ENCODE assay signal across 21 cellular contexts in genomic region chr3:128235207-128235933, GRCh38.
DNase-seq lines count a peak whose midpoint lies in the region; ATAC-seq and TF ChIP-seq lines count a peak whose summit lies in the region.
"Had no signal": no experiment of that assay in that cellular context is flagged by ENCODE, and none has a peak within 500 bp of the region (broad histone marks: within the 10 kb centered on the region; RNA-seq: fewer than 3 reads in every experiment).

No MANE protein-coding gene starts in this region.

- intact Hi-C loops in heart left ventricle (cut with DNase I) (no loop called here), testis (cut with DNase I; ENCODE audit: low total_unique reads) (no loop called here), posterior vena cava (cut with DNase I) (no loop called here)

- TF ChIP-seq POLR2A in heart left ventricle (IDR thresholded peaks at IDR 0.05) (no peak), testis (IDR thresholded peaks at IDR 0.05) (no peak)

- no peaks in the 10 kb centered on the region for H3K9me3 ChIP-seq in heart left ventricle
- no peaks in the 10 kb centered on the region for H3K9me3 ChIP-seq in right atrium auricular region
- H3K9me3 ChIP-seq in stomach smooth muscle (ENCODE audit: control insufficient read depth in 2 of 2, low read length in 2 of 2) = no peaks in the 10 kb centered on the region
- H3K9me3 ChIP-seq in testis = no peaks in the 10 kb centered on the region
- H3K9me3 ChIP-seq: gastroesophageal sphincter, stomach, upper lobe of right lung had no signal

- no peaks in the 10 kb centered on the region for H3K27me3 ChIP-seq in heart left ventricle
- no peaks in the 10 kb centered on the region for H3K27me3 ChIP-seq in right atrium auricular region
- H3K27me3 ChIP-seq in stomach smooth muscle (ENCODE audit: control insufficient read depth in 1 of 2, insufficient read depth in 2 of 2, low read length in 2 of 2) = no peaks in the 10 kb centered on the region
- no peaks in the 10 kb centered on the region for H3K27me3 ChIP-seq in testis
- H3K27me3 ChIP-seq: dorsolateral prefrontal cortex, gastroesophageal sphincter, stomach, upper lobe of right lung had no signal

- H3K36me3 ChIP-seq in heart left ventricle = no peaks in the 10 kb centered on the region
- H3K36me3 ChIP-seq in right atrium auricular region = no peaks in the 10 kb centered on the region
- no peaks in the 10 kb centered on the region for H3K36me3 ChIP-seq in stomach smooth muscle (ENCODE audit: control insufficient read depth in 2 of 2, insufficient read depth in 2 of 2, low read length in 2 of 2)
- no peaks in the 10 kb centered on the region for H3K36me3 ChIP-seq in testis (ENCODE audit: low read depth, missing control alignments)
- H3K36me3 ChIP-seq: gastroesophageal sphincter, stomach, upper lobe of right lung had no signal

- H3K27ac ChIP-seq in heart left ventricle (peak overlapping the region in 1 of 12 donors; percentile 3), right atrium auricular region (no peak overlapping the region), stomach smooth muscle (ENCODE audit: low read length) (peak overlapping the region; percentile 66), testis (no peak overlapping the region)
- H3K27ac ChIP-seq: dorsolateral prefrontal cortex, gastroesophageal sphincter, upper lobe of right lung had no signal

- no peak overlapping the region for H3K9ac ChIP-seq in stomach smooth muscle (ENCODE audit: low read length in 2 of 2)

- DNase-seq in heart left ventricle (no peak), right atrium auricular region (ENCODE audit: low spot score) (no peak), SK-N-DZ (ENCODE audit: low spot score) (peak; percentile 53), foreskin fibroblast (peak; percentile 29 to 66), SKM-1 treated with dmso at 0.1 percent for 144 hours (lab: John Stamatoyannopoulos, UW; ENCODE audit: unreplicated experiment) (no peak), testis (no peak), posterior vena cava (ENCODE audit: low spot score) (no peak)
- DNase-seq: activated CD4-positive, alpha-beta T cell treated with anti-CD3 and anti-CD28 coated beads, Interleukin-2, amount 50 U/mL, for 1 hour; activated effector memory CD4-positive, alpha-beta T cell treated with Interleukin-2 at 50 U/mL for 16 hours; central memory CD4-positive, alpha-beta T cell; DMS79; dorsolateral prefrontal cortex; KBM-7; NCI-H1048; NCI-H510A; SHP77 treated with DMSO at 0.1 percent for 48 hours; stimulated activated CD4-positive, alpha-beta T cell treated with anti-CD3 and anti-CD28 coated beads, Interleukin-4, amount 100 ng/mL, for 4 hours; stomach; upper lobe of right lung had no signal

- TF ChIP-seq CTCF in heart left ventricle (IDR thresholded peaks at IDR 0.05) (no peak), right atrium auricular region (IDR thresholded peaks at IDR 0.05) (no peak), foreskin fibroblast (IDR thresholded peaks at IDR 0.05; ENCODE audit: low read depth, low read length) (no peak), testis (IDR thresholded peaks at IDR 0.05) (no peak)

- peak in 3 of 4 donors; percentile 49 to 67 (median 50) for ATAC-seq in heart left ventricle
- ATAC-seq: gastroesophageal sphincter, upper lobe of right lung had no signal

- peaks cover 0 to 41% (median 20%) of the 10 kb centered on the region in 12 donors for H3K4me1 ChIP-seq in heart left ventricle
- peaks cover 0 to 18% of the 10 kb centered on the region in 2 donors for H3K4me1 ChIP-seq in right atrium auricular region
- peaks cover 41% of the 10 kb centered on the region for H3K4me1 ChIP-seq in stomach smooth muscle (ENCODE audit: control insufficient read depth, insufficient read depth, low read length)
- peaks cover 4% of the 10 kb centered on the region for H3K4me1 ChIP-seq in testis
- H3K4me1 ChIP-seq: upper lobe of right lung had no signal

- H3K4me3 ChIP-seq in heart left ventricle (no peak overlapping the region), right atrium auricular region (no peak overlapping the region), foreskin fibroblast (ENCODE audit: low read depth in 1 of 2, low read length in 2 of 2) (no peak overlapping the region), stomach smooth muscle (ENCODE audit: low read length in 2 of 2) (no peak overlapping the region), testis (no peak overlapping the region)
- H3K4me3 ChIP-seq: dorsolateral prefrontal cortex, gastroesophageal sphincter, stomach, upper lobe of right lung had no signal

- WGBS in heart left ventricle, 4 donors = 49 to 57% (median 53%) methylated on average over 11 of the region's 11 CpGs
- WGBS in testis, 2 donors = 77 to 79% methylated on average over 11 of the region's 11 CpGs

Comparison
In these comparisons a context has a peak if more than half of its experiments do, and no peak if none do; other contexts are left out.
1. DNase-seq: peak in SK-N-DZ (single experiment) and foreskin fibroblast (2 of 2); none in heart left ventricle (0 of 5), right atrium auricular region (single experiment), SKM-1 treated with dmso at 0.1 percent for 144 hours (single experiment), testis (single experiment) and posterior vena cava (single experiment).